Comparison of ENCODE assay signal across 24 cellular contexts in the genomic region with DNA sequence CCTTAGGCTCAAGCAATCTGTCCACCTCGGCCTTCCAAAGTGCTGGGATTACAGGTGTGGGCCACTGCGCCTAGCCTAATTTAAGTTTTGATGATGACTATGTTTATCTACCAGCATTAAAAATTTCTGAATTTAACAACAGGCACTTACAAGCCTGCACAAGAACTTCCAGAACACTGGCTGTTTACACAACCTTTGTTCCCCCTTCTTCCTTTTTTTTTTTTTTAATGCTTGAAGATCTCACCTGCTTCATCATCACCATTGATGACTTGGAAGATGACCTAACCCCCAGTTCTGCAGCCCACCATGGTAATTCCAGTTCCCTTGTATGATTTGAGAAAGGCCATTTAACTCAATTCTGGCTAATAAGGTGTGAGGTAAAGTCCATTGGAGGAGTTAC.
DNase-seq lines count a peak whose midpoint lies in the region; ATAC-seq and TF ChIP-seq lines count a peak whose summit lies in the region.
"Had no signal": no experiment of that assay in that cellular context is flagged by ENCODE, and none has a peak within 500 bp of the region (broad histone marks: within the 10 kb centered on the region; RNA-seq: fewer than 3 reads in every experiment).

No MANE protein-coding gene starts in this region.

- H3K4me1 ChIP-seq in mammary epithelial cell (ENCODE audit: insufficient read depth, low read length) (peaks cover 20% of the 10 kb centered on the region), osteoblast (ENCODE audit: insufficient read depth, low read length) (no peaks in the 10 kb centered on the region)
- H3K4me1 ChIP-seq: A549, BE2C, BLaER1 had no signal

- no peaks in the 10 kb centered on the region for H3K9me3 Mint-ChIP-seq in MCF 10A (ENCODE audit: unreplicated experiment)

- no peak overlapping the region for H3K27ac Mint-ChIP-seq in MCF 10A (ENCODE audit: low read depth, unreplicated experiment)
- H3K27ac Mint-ChIP-seq: CD14-positive monocyte; CD4-positive, alpha-beta memory T cell; CD4-positive, CD25-positive, alpha-beta regulatory T cell; CD8-positive, alpha-beta memory T cell had no signal

- CTCF ChIA-PET in mammary epithelial cell (lab: Charles Lee; ENCODE audit: low non-redundant PET) = no interaction called here
- CTCF ChIA-PET in MCF 10A (lab: Yijun Ruan, JAX) = no interaction called here

- H3K4me1 Mint-ChIP-seq in MCF 10A (ENCODE audit: insufficient read depth, unreplicated experiment) = peaks cover 18% of the 10 kb centered on the region
- H3K4me1 Mint-ChIP-seq: CD14-positive monocyte; CD4-positive, alpha-beta memory T cell; CD4-positive, CD25-positive, alpha-beta regulatory T cell; CD8-positive, alpha-beta memory T cell had no signal

- no peak overlapping the region for H3K4me2 ChIP-seq in mammary epithelial cell (ENCODE audit: insufficient read depth, low read depth, low read length)
- no peak overlapping the region for H3K4me2 ChIP-seq in osteoblast (ENCODE audit: insufficient read depth, low read length)
- H3K4me2 ChIP-seq: A549, BLaER1 had no signal

- BruUV-seq in mammary epithelial cell (replicated peaks; lab: Mats Ljungman, UMichigan) (no TSS peak), MCF 10A (replicated peaks; lab: Mats Ljungman, UMichigan) (no TSS peak)

- no peak overlapping the region for H3K4me3 Mint-ChIP-seq in MCF 10A (ENCODE audit: unreplicated experiment)
- H3K4me3 Mint-ChIP-seq: CD14-positive monocyte; CD4-positive, alpha-beta memory T cell; CD4-positive, CD25-positive, alpha-beta regulatory T cell; CD8-positive, alpha-beta memory T cell had no signal

- H3K9me3 ChIP-seq in mammary epithelial cell (replicated peaks; ENCODE audit: insufficient read depth, low read length) (no peaks in the 10 kb centered on the region), osteoblast (ENCODE audit: low read depth, low read length) (no peaks in the 10 kb centered on the region)
- H3K9me3 ChIP-seq: BE2C had no signal

- 84% methylated on average over 2 of the region's 2 CpGs for WGBS in mammary epithelial cell (ENCODE audit: low coverage, missing lambda C conversion rate)

- TF ChIP-seq CTCF in mammary epithelial cell (conservative IDR thresholded peaks at IDR 0.05 in 1 of 2, IDR thresholded peaks at IDR 0.05 in 1 of 2; ENCODE audit: extremely low read depth in 1 of 2, insufficient read depth in 1 of 2, low read depth in 1 of 2, low read length in 2 of 2) (no peak), MCF 10A (IDR thresholded peaks at IDR 0.05; ENCODE audit: unreplicated experiment) (no peak), epithelial cell of esophagus (IDR thresholded peaks at IDR 0.05; ENCODE audit: insufficient read depth, low read depth, low read length, missing control alignments) (no peak), osteoblast (IDR thresholded peaks at IDR 0.05; ENCODE audit: extremely low read depth, low read depth, low read length) (no peak)

- POLR2A ChIA-PET in MCF 10A (lab: Yijun Ruan, JAX) = no interaction called here

- H3K27me3 ChIP-seq in mammary epithelial cell (ENCODE audit: insufficient read depth, low read length) (no peaks in the 10 kb centered on the region), osteoblast (ENCODE audit: insufficient read depth, low read length) (peaks cover 8% of the 10 kb centered on the region)
- H3K27me3 ChIP-seq: BE2C, BLaER1 had no signal

- H2AFZ ChIP-seq in mammary epithelial cell (ENCODE audit: low read depth, low read length) (no peak overlapping the region), osteoblast (ENCODE audit: low read length) (no peak overlapping the region)

- no peaks in the 10 kb centered on the region for H3K27me3 Mint-ChIP-seq in MCF 10A (ENCODE audit: insufficient read depth, unreplicated experiment)

- H3K4me3 ChIP-seq in mammary epithelial cell (replicated peaks in 1 of 3; ENCODE audit: insufficient read depth in 1 of 3, low read depth in 2 of 3, low read length in 3 of 3) (no peak overlapping the region), epithelial cell of esophagus (ENCODE audit: low read length) (no peak overlapping the region), osteoblast (ENCODE audit: insufficient read depth, low read length) (no peak overlapping the region)
- H3K4me3 ChIP-seq: A549, BLaER1, GM12878 had no signal

- dilution Hi-C loops in mammary epithelial cell (cut with HindIII; ENCODE audit: low sequenced_read_pairs) = no loop called here

- no peaks in the 10 kb centered on the region for H3K36me3 Mint-ChIP-seq in MCF 10A (ENCODE audit: insufficient read depth, unreplicated experiment)
- H3K36me3 Mint-ChIP-seq: CD14-positive monocyte; CD4-positive, alpha-beta memory T cell; CD4-positive, CD25-positive, alpha-beta regulatory T cell; CD8-positive, alpha-beta memory T cell had no signal

- DNase-seq in mammary epithelial cell (peak; percentile 10), MCF 10A (ENCODE audit: unreplicated experiment) (no peak), epithelial cell of esophagus (ENCODE audit: low read depth) (peak; percentile 54), osteoblast (ENCODE audit: insufficient read length, low spot score, missing footprints) (peak; percentile 13), AG08395 (ENCODE audit: low spot score) (no peak)
- DNase-seq: BE2C; C1 segment of cervical spinal cord; CD4-positive, alpha-beta memory T cell; CD4-positive, CD25-positive, alpha-beta regulatory T cell; CD8-positive, alpha-beta memory T cell; COR-L47; DMS 273 treated with DMSO at 0.1 percent for 48 hours; DMS153; DMS53; DMS79; DND-41; EL; GDM1 had no signal

- H3K27ac ChIP-seq in mammary epithelial cell (ENCODE audit: insufficient read depth, low read depth, low read length) = no peak overlapping the region
- no peak overlapping the region for H3K27ac ChIP-seq in osteoblast (ENCODE audit: low read depth, low read length)
- H3K27ac ChIP-seq: 22Rv1, A549, BLaER1 had no signal

- no peak overlapping the region for H3K9ac ChIP-seq in mammary epithelial cell (ENCODE audit: insufficient read depth, low read length)
- H3K9ac ChIP-seq: BLaER1 had no signal

- H3K36me3 ChIP-seq in mammary epithelial cell (ENCODE audit: insufficient read depth, low read length) = no peaks in the 10 kb centered on the region
- H3K36me3 ChIP-seq in osteoblast (ENCODE audit: insufficient read depth, low read length) = no peaks in the 10 kb centered on the region
- H3K36me3 ChIP-seq: BE2C, BLaER1 had no signal

- in situ Hi-C loops in mammary epithelial cell (cut with MboI; ENCODE audit: low sequenced_read_pairs in 2 of 2) = no loop called here

- H3K79me2 ChIP-seq in mammary epithelial cell (ENCODE audit: insufficient read depth, low read length) = no peaks in the 10 kb centered on the region
- H3K79me2 ChIP-seq in osteoblast (ENCODE audit: insufficient read depth, low read length) = no peaks in the 10 kb centered on the region

- H4K20me1 ChIP-seq in mammary epithelial cell (ENCODE audit: insufficient read depth, low read length) = no peaks in the 10 kb centered on the region
- no peaks in the 10 kb centered on the region for H4K20me1 ChIP-seq in osteoblast (ENCODE audit: insufficient read depth, low read length)
- H4K20me1 ChIP-seq: BLaER1 had no signal

- no peak for ATAC-seq in GM19467 (IDR thresholded peaks at IDR 0.05; ENCODE audit: unreplicated experiment)
- ATAC-seq: A549, GM12878 had no signal

- intact Hi-C loops in mammary epithelial cell (cut with micrococcal nuclease) (no loop called here), MCF 10A (cut with micrococcal nuclease) (no loop called here)

Comparison
In these comparisons a context has a peak if more than half of its experiments do, and no peak if none do; other contexts are left out.
1. DNase-seq: peak in mammary epithelial cell (single experiment), epithelial cell of esophagus (single experiment) and osteoblast (single experiment); none in MCF 10A (single experiment) and AG08395 (single experiment).